ENCODE assay signal across 25 cellular contexts in genomic region chr2:45867349-45867748, GRCh38.
"Had no signal": no experiment of that assay in that cellular context is flagged by ENCODE, and none has a peak within 500 bp of the region (broad histone marks: within the 10 kb centered on the region; RNA-seq: fewer than 3 reads in every experiment).

No MANE protein-coding gene starts in this region.

- H3K4me2 ChIP-seq: KMS-11 had no signal

- H3K27ac Mint-ChIP-seq: activated CD4-positive, alpha-beta T cell treated with anti-CD3 and anti-CD28 coated beads, Interleukin-2, amount 10 ng/mL, durations not matched to agents 24 days and 14 days; activated naive CD8-positive, alpha-beta T cell treated with anti-CD3 and anti-CD28 coated beads for 36 hours; WTC11 had no signal

- H3K36me3 ChIP-seq: SJSA1 had no signal

- H3K4me3 Mint-ChIP-seq: activated CD4-positive, alpha-beta T cell treated with anti-CD3 and anti-CD28 coated beads, Interleukin-2, amount 10 ng/mL, durations not matched to agents 24 days and 14 days; activated naive CD8-positive, alpha-beta T cell treated with anti-CD3 and anti-CD28 coated beads for 36 hours; WTC11 had no signal

- H3K27me3 Mint-ChIP-seq: activated CD4-positive, alpha-beta T cell treated with anti-CD3 and anti-CD28 coated beads, Interleukin-2, amount 10 ng/mL, durations not matched to agents 24 days and 14 days; activated naive CD8-positive, alpha-beta T cell treated with anti-CD3 and anti-CD28 coated beads for 36 hours had no signal

- H3K36me3 Mint-ChIP-seq: activated naive CD8-positive, alpha-beta T cell treated with anti-CD3 and anti-CD28 coated beads for 36 hours; WTC11 had no signal

- ATAC-seq: PC-3, SK-N-SH treated with all-trans-retinoic acid at 6 μM for 48 hours, WTC11 had no signal

- H3K4me3 ChIP-seq: SJSA1 had no signal

- H3K27me3 ChIP-seq: SJSA1 had no signal

- H3K9ac ChIP-seq: KMS-11 had no signal

- H3K27ac ChIP-seq: KMS-11, SJSA1 had no signal

- H3K9me3 Mint-ChIP-seq: activated CD4-positive, alpha-beta T cell treated with anti-CD3 and anti-CD28 coated beads, Interleukin-2, amount 10 ng/mL, durations not matched to agents 24 days and 14 days; activated naive CD8-positive, alpha-beta T cell treated with anti-CD3 and anti-CD28 coated beads for 36 hours; WTC11 had no signal

- H3K9me3 ChIP-seq: SJSA1 had no signal

- DNase-seq: activated CD4-positive, alpha-beta T cell treated with anti-CD3 and anti-CD28 coated beads, Interleukin-2, amount 10 ng/mL, durations not matched to agents 24 days and 14 days; activated CD4-positive, alpha-beta T cell treated with anti-CD3 and anti-CD28 coated beads, Interleukin-2, amount 50 U/mL, for 48 hours; activated CD4-positive, CD25-positive, alpha-beta regulatory T cell treated with anti-CD3 and anti-CD28 coated beads, Interleukin-2, amount 50 U/mL, for 72 hours; activated CD8-positive, alpha-beta memory T cell treated with anti-CD3 and anti-CD28 coated beads, Interleukin-2, amount 50 U/mL, for 48 hours; activated effector memory CD4-positive, alpha-beta T cell treated with anti-CD3 and anti-CD28 coated beads, Interleukin-2, amount 50 U/mL, for 16 hours; activated naive CD4-positive, alpha-beta T cell treated with Interleukin-2 at 50 U/mL for 16 hours; activated naive CD8-positive, alpha-beta T cell treated with anti-CD3 and anti-CD28 coated beads for 36 hours; activated T-cell treated with anti-CD3 and anti-CD28 coated beads, Interleukin-2, amount 50 U/mL, for 1 hour; cerebellar nuclear complex; MM.1S; NCI-H1105; NCI-H1436; NCI-H1694 treated with DMSO at 0.1 percent for 48 hours; NCI-H2029 treated with DMSO at 0.1 percent for 48 hours; NCI-H510A treated with DMSO at 0.1 percent for 48 hours; NCI-H69; NK-92 treated with Interleukin-12 subunit alpha and Interleukin-12 subunit beta, amount 100 ng/mL, for 24 hours; PC-3; SHP77; SW 1271; T-helper 9 cell had no signal
